In genomic region chr10:18627452-18628018, GRCh38 we compare ENCODE assay signal across 8 cellular contexts. TPM values are rescaled to one million over a fixed set of nuclear protein-coding genes. Genes with fewer than 3 reads are reported as not detected.
DNase-seq lines count a peak whose midpoint lies in the region; ATAC-seq, FAIRE-seq and TF ChIP-seq lines count a peak whose summit lies in the region.
"Not testable (repeated sequence)": the region's sequence is repeated elsewhere in the genome, so short reads cannot be mapped to it uniquely, and the experiment has no call there.

No MANE protein-coding gene starts in this region.

- H3K9ac ChIP-seq in endothelial cell of umbilical vein (replicated peaks; ENCODE audit: extremely low read depth, insufficient read depth, low read length), result peak overlapping the region; percentile 61
- H3K9ac ChIP-seq in liver (ENCODE audit: low read depth in 1 of 2, low read length in 2 of 2), result peak overlapping the region in 1 of 2 donors; percentile 11

- not testable (repeated sequence) for H4K20me1 ChIP-seq in endothelial cell of umbilical vein (replicated peaks; ENCODE audit: control insufficient read depth, extremely low read depth, insufficient read depth, low read length)

- TF ChIP-seq POLR2A in endothelial cell of umbilical vein (IDR thresholded peaks at IDR 0.05; ENCODE audit: low read depth, low read length) (peak; percentile 22), thyroid gland (IDR thresholded peaks at IDR 0.05) (peak in 1 of 2 donors; percentile 50)

- not testable (repeated sequence) for TF ChIP-seq CTCF in endothelial cell of umbilical vein (IDR thresholded peaks at IDR 0.05; ENCODE audit: extremely low read depth in 1 of 2, insufficient read depth in 1 of 2, low read depth in 1 of 2, low read length in 2 of 2); liver (IDR thresholded peaks at IDR 0.05; ENCODE audit: low read depth, low read length, missing input control); thyroid gland (IDR thresholded peaks at IDR 0.05)

- 2% methylated on average over 25 of the region's 25 CpGs for WGBS in liver
- WGBS in thyroid gland, 2 donors, result 2 to 5% methylated on average over 24 of the region's 25 CpGs

- in situ Hi-C loops in G401 (cut with HindIII; ENCODE audit: low sequenced_read_pairs), result not testable (repeated sequence)

- not testable (repeated sequence) for H3K79me2 ChIP-seq in endothelial cell of umbilical vein (ENCODE audit: control insufficient read depth, insufficient read depth, low read length)

- dilution Hi-C loops in endothelial cell of umbilical vein (cut with MboI; ENCODE audit: extremely low pct_ligation_motif_present, low sequenced_read_pairs), result not testable (repeated sequence)

- peak overlapping the region; percentile 51 to 61 (median 52) for H3K4me3 ChIP-seq in endothelial cell of umbilical vein (replicated peaks in 1 of 3; ENCODE audit: insufficient read depth in 1 of 3, low read depth in 1 of 3, low read length in 3 of 3)
- H3K4me3 ChIP-seq in liver (ENCODE audit: low read depth in 1 of 3, low read length in 3 of 3), result peak overlapping the region; percentile 18 to 53 (median 25)
- peak overlapping the region; percentile 41 to 63 (median 48) for H3K4me3 ChIP-seq in skin epidermis
- H3K4me3 ChIP-seq in thyroid gland (replicated peaks in 1 of 3), result peak overlapping the region; percentile 53 to 75 (median 56)

- not testable (repeated sequence) for H3K27me3 Mint-ChIP-seq in T-helper 17 cell

- H3K4me2 ChIP-seq in endothelial cell of umbilical vein (ENCODE audit: insufficient read depth, low read length), result peak overlapping the region; percentile 84

- H3K36me3 ChIP-seq in endothelial cell of umbilical vein (ENCODE audit: control insufficient read depth in 2 of 2, extremely low read depth in 1 of 2, insufficient read depth in 2 of 2, low read length in 2 of 2); liver (ENCODE audit: control insufficient read depth in 4 of 4, insufficient read depth in 3 of 4, low read depth in 1 of 4, low read length in 3 of 4); thyroid gland: not testable (repeated sequence)

- H3K27ac Mint-ChIP-seq in T-helper 17 cell, result peak overlapping the region; percentile 79

- H3K9me3 ChIP-seq in T-helper 17 cell (ENCODE audit: control insufficient read depth, low read length, poor library complexity, severe bottlenecking); endothelial cell of umbilical vein (replicated peaks; ENCODE audit: control insufficient read depth, insufficient read depth, low read length); liver (ENCODE audit: control insufficient read depth in 4 of 4, low read length in 3 of 4); thyroid gland: not testable (repeated sequence)

- TSS peak; percentile 87 for BruUV-seq in endothelial cell of umbilical vein (replicated peaks; lab: Mats Ljungman, UMichigan)

- intact Hi-C loops in endothelial cell of umbilical vein (cut with micrococcal nuclease), result loop anchor here (2.0 kb wide), 1 partner anchor 31 kb away; the partner anchor contains the start of gene ARL5B
- intact Hi-C loops in thyroid gland (cut with DNase I), result not testable (repeated sequence)

- H3K27ac ChIP-seq in endothelial cell of umbilical vein (ENCODE audit: insufficient read depth, low read depth, low read length), result peak overlapping the region; percentile 60
- H3K27ac ChIP-seq in liver (ENCODE audit: low read depth in 1 of 2, low read length in 2 of 2), result peak overlapping the region; percentile 70 to 72
- H3K27ac ChIP-seq in skin epidermis, result peak overlapping the region in 20 of 21 experiments; percentile 42 to 89 (median 82)
- peak overlapping the region; percentile 74 to 79 (median 76) for H3K27ac ChIP-seq in thyroid gland

- H3K36me3 Mint-ChIP-seq in T-helper 17 cell (ENCODE audit: low read depth), result not testable (repeated sequence)

- TF ChIP-seq RAD21 in liver (IDR thresholded peaks at IDR 0.05), result peak in 1 of 2 donors; percentile 24

- H3K27me3 ChIP-seq in endothelial cell of umbilical vein (ENCODE audit: control insufficient read depth in 2 of 2, insufficient read depth in 2 of 2, low read length in 2 of 2); liver (ENCODE audit: control insufficient read depth in 4 of 4, insufficient read depth in 4 of 4, low read length in 3 of 4); thyroid gland: not testable (repeated sequence)

- H3K4me1 Mint-ChIP-seq in T-helper 17 cell, result not testable (repeated sequence)

- not testable (repeated sequence) for ATAC-seq in T-helper 17 cell

- DNase-seq in G401 (ENCODE audit: low spot score) (peak; percentile 19), NCI-H1694 treated with DMSO at 0.1 percent for 48 hours (lab: John Stamatoyannopoulos, UW) (peak; percentile 42), T-helper 17 cell (peak; percentile 43 to 53 (median 50)), endothelial cell of umbilical vein (ENCODE audit: low read depth, low spot score) (peak; percentile 67), thyroid gland (peak; percentile 86 to 90)
- peak; percentile 87 for DNase-seq in activated effector memory CD4-positive, alpha-beta T cell treated with anti-CD3 and anti-CD28 coated beads, Interleukin-2, amount 50 U/mL, for 16 hours

- H2AFZ ChIP-seq in endothelial cell of umbilical vein (ENCODE audit: low read depth, low read length), result peak overlapping the region; percentile 89

- not testable (repeated sequence) for H3K4me1 ChIP-seq in endothelial cell of umbilical vein (ENCODE audit: control insufficient read depth, extremely low read depth, insufficient read depth, low read length); thyroid gland
- H3K4me1 ChIP-seq in liver (ENCODE audit: control insufficient read depth in 4 of 4, insufficient read depth in 4 of 4, low read length in 3 of 4), result peaks cover 0 to 14% (median 11%) of the 10 kb centered on the region in 4 donors

- H3K9me1 ChIP-seq in endothelial cell of umbilical vein (replicated peaks; ENCODE audit: control insufficient read depth, extremely low read depth, insufficient read depth, low read length), result not testable (repeated sequence)

- CTCF ChIA-PET in endothelial cell of umbilical vein (lab: Charles Lee), result not testable (repeated sequence)

- not testable (repeated sequence) for FAIRE-seq in endothelial cell of umbilical vein (lab: Jason Lieb, UNC)

- POLR2A ChIA-PET in endothelial cell of umbilical vein (lab: Charles Lee), result interaction anchor here (0.7 kb wide), 1 partner anchor 11 kb away, joined by 5 read pairs; no protein-coding TSS in a partner anchor

- peak overlapping the region; percentile 85 for H3K4me3 Mint-ChIP-seq in T-helper 17 cell

TF ChIP-seq in liver, 16 proteins besides CTCF, POLR2A, EP300 and RAD21 (continues in another document):
- TF ChIP-seq EGR1 (IDR thresholded peaks at IDR 0.05; ENCODE audit: low read depth in 2 of 2) (peak; percentile 35 to 77), FOXA2 (IDR thresholded peaks at IDR 0.05) (peak; percentile 40), YY1 (IDR thresholded peaks at IDR 0.05) (peak; percentile 66), ATF3 (IDR thresholded peaks at IDR 0.05) (peak; percentile 56), GABPA (IDR thresholded peaks at IDR 0.05 in 1 of 2, conservative IDR thresholded peaks at IDR 0.05 in 1 of 2) (peak in 1 of 2 donors; percentile 31)
- TF ChIP-seq, protein P1, sequence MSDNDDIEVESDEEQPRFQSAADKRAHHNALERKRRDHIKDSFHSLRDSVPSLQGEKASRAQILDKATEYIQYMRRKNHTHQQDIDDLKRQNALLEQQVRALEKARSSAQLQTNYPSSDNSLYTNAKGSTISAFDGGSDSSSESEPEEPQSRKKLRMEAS (IDR thresholded peaks at IDR 0.05), result peak; percentile 67

RNA-seq across cellular contexts. Expression of gene NSUN6, which starts 23.9 kb away (rescaled TPM):
- total RNA-seq in G401 (2014; rRNA removed; shearing (Covaris generic)), result 6.0 and 6.3 TPM in 2 replicates
- total RNA-seq in T-helper 17 cell (10 to 100 TPM; 22.2 to 36.9 TPM), endothelial cell of umbilical vein (5.2 and 6.5 TPM in 2 replicates), liver (10 to 100 TPM; 17.1 to 47.6 TPM), thyroid gland (100 to 1,000 TPM in 1 of 4 donors, 10 to 100 TPM in 3; 18.6 to 104 (median 22.5) TPM)
- polyA plus RNA-seq in endothelial cell of umbilical vein (2.3 and 3.3 TPM in 2 replicates), liver (10 to 100 TPM; 16.3 to 32.9 TPM)
- 2.4 and 3.8 TPM in 2 replicates for polyA plus RNA-seq in endothelial cell of umbilical vein (2011; cell fraction: cytosol; rRNA removed)
- polyA plus RNA-seq in endothelial cell of umbilical vein (2011; cell fraction: nucleus; rRNA removed), result 12.2 and 16.3 TPM in 2 replicates
- 3.7 and 5.3 TPM in 2 replicates for polyA plus RNA-seq in endothelial cell of umbilical vein (2012)
- 5.6 and 7.3 TPM in 2 replicates for polyA minus RNA-seq in endothelial cell of umbilical vein
- polyA minus RNA-seq in endothelial cell of umbilical vein (2011; cell fraction: cytosol; rRNA and poly(A)+ RNA removed), result 2.2 TPM
- 11.5 and 13.7 TPM in 2 replicates for polyA minus RNA-seq in endothelial cell of umbilical vein (2011; cell fraction: nucleus; rRNA and poly(A)+ RNA removed)

RNA-seq across cellular contexts. Expression of gene ARL5B, which starts 31.7 kb away (rescaled TPM):
- 17.7 and 29.8 TPM in 2 replicates for total RNA-seq in G401 (2014; rRNA removed; shearing (Covaris generic))
- total RNA-seq in T-helper 17 cell (10 to 100 TPM; 13.1 to 24.3 TPM), endothelial cell of umbilical vein (19.1 and 19.4 TPM in 2 replicates), liver (10 to 100 TPM; 18.6 to 19.5 TPM), thyroid gland (10 to 100 TPM; 12.4 to 21.5 (median 15.5) TPM)
- polyA plus RNA-seq in endothelial cell of umbilical vein (3.7 and 5.1 TPM in 2 replicates), liver (1 to 10 TPM; 5.2 to 6.0 TPM)
- polyA plus RNA-seq in endothelial cell of umbilical vein (2011; cell fraction: cytosol; rRNA removed), result 5.0 and 5.8 TPM in 2 replicates
- 11.8 and 17.5 TPM in 2 replicates for polyA plus RNA-seq in endothelial cell of umbilical vein (2011; cell fraction: nucleus; rRNA removed)
- 12.3 and 13.6 TPM in 2 replicates for polyA plus RNA-seq in endothelial cell of umbilical vein (2012)
- polyA minus RNA-seq in endothelial cell of umbilical vein, result 11.2 and 13.0 TPM in 2 replicates
- polyA minus RNA-seq in endothelial cell of umbilical vein (2011; cell fraction: cytosol; rRNA and poly(A)+ RNA removed), result 8.0 TPM
- 16.4 and 24.2 TPM in 2 replicates for polyA minus RNA-seq in endothelial cell of umbilical vein (2011; cell fraction: nucleus; rRNA and poly(A)+ RNA removed)

Comparison
In these comparisons a context has a peak if more than half of its experiments do, and no peak if none do; other contexts are left out.
1. DNase-seq: peak in every context shown above with its lines; median percentile 88 in thyroid gland; 87 in activated effector memory CD4-positive, alpha-beta T cell treated with anti-CD3 and anti-CD28 coated beads, Interleukin-2, amount 50 U/mL, for 16 hours; 67 in endothelial cell of umbilical vein; 50 in T-helper 17 cell; 42 in NCI-H1694 treated with DMSO at 0.1 percent for 48 hours; 19 in G401.